Comparison of ENCODE assay signal across 8 cellular contexts in the genomic region with DNA sequence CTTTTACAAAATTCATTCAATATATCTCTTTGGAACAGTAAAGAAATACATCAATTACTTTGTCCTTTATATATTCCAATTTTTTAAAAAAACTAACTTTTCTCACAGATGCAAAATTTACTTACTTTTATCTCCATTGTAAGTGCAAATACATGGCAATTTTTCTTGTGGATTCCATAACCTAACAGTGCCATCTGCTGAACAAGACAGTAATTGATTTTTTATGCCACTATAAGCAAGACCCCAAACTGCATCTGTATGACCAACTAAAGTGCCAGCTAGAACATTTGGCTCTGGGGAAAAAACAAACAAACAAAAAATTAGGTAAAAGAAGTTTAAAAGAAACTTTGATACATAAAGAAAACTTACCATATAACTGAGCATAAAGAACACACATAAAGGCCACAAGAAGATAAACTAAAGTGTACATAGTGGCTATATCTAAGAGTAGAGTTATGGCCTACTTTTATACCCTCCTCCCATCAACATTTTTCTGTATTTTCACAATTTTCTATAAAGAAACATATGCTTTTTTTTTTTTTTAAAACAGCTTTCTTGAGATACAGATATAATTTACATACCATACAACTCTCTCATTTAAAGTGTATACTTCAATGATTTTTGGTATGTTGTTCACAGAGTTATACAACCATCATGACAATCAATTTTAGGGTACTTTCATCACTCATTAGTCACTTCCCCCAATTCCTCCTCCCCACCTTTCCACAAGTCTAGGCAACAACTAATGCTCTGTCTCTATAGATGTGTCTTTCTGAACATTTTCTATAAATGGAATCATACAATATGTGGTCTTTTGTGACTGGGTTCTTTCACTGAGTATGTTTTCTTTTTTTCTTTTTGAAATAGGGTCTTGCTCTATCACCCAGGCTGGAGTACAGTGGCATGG. TPM values are rescaled to one million over a fixed set of nuclear protein-coding genes. Genes with fewer than 3 reads are reported as not detected.
DNase-seq lines count a peak whose midpoint lies in the region; FAIRE-seq and TF ChIP-seq lines count a peak whose summit lies in the region.

No MANE protein-coding gene starts in this region.

- H3K9ac ChIP-seq in endothelial cell of umbilical vein (replicated peaks; ENCODE audit: extremely low read depth, insufficient read depth, low read length) = no peak overlapping the region

- H3K4me3 ChIP-seq in endothelial cell of umbilical vein (replicated peaks in 1 of 3; ENCODE audit: insufficient read depth in 1 of 3, low read depth in 1 of 3, low read length in 3 of 3) = no peak overlapping the region

- no peaks in the 10 kb centered on the region for H3K79me2 ChIP-seq in endothelial cell of umbilical vein (ENCODE audit: control insufficient read depth, insufficient read depth, low read length)

- intact Hi-C loops in endothelial cell of umbilical vein (cut with micrococcal nuclease) = loop anchor here (1.0 kb wide), 1 partner anchor 250 kb away; no protein-coding TSS in a partner anchor

- H4K20me1 ChIP-seq in endothelial cell of umbilical vein (replicated peaks; ENCODE audit: control insufficient read depth, extremely low read depth, insufficient read depth, low read length) = no peaks in the 10 kb centered on the region

- dilution Hi-C loops in endothelial cell of umbilical vein (cut with MboI; ENCODE audit: extremely low pct_ligation_motif_present, low sequenced_read_pairs) = no loop called here

- no peak overlapping the region for H2AFZ ChIP-seq in endothelial cell of umbilical vein (ENCODE audit: low read depth, low read length)

- no peak for FAIRE-seq in endothelial cell of umbilical vein (lab: Jason Lieb, UNC)

- no TSS peak for BruUV-seq in endothelial cell of umbilical vein (replicated peaks; lab: Mats Ljungman, UMichigan)

- POLR2A ChIA-PET in endothelial cell of umbilical vein (lab: Charles Lee) = no interaction called here

- no peaks in the 10 kb centered on the region for H3K9me1 ChIP-seq in endothelial cell of umbilical vein (replicated peaks; ENCODE audit: control insufficient read depth, extremely low read depth, insufficient read depth, low read length)

- no peaks in the 10 kb centered on the region for H3K9me3 ChIP-seq in endothelial cell of umbilical vein (replicated peaks; ENCODE audit: control insufficient read depth, insufficient read depth, low read length)

- TF ChIP-seq POLR2A in endothelial cell of umbilical vein (IDR thresholded peaks at IDR 0.05; ENCODE audit: low read depth, low read length) = no peak

- H3K36me3 ChIP-seq in endothelial cell of umbilical vein (ENCODE audit: control insufficient read depth in 2 of 2, extremely low read depth in 1 of 2, insufficient read depth in 2 of 2, low read length in 2 of 2) = peaks cover 2 to 15% of the 10 kb centered on the region in 2 experiments

- H3K4me1 ChIP-seq in endothelial cell of umbilical vein (ENCODE audit: control insufficient read depth, extremely low read depth, insufficient read depth, low read length) = no peaks in the 10 kb centered on the region

- no peak overlapping the region for H3K27ac ChIP-seq in endothelial cell of umbilical vein (ENCODE audit: insufficient read depth, low read depth, low read length)

- DNase-seq in NOMO-1 treated with DMSO at 0.1 percent for 48 hours (lab: John Stamatoyannopoulos, UW; ENCODE audit: unreplicated experiment) (peak; percentile 17), NOMO-1 treated with dmso at 0.1 percent for 144 hours (lab: John Stamatoyannopoulos, UW; ENCODE audit: unreplicated experiment) (no peak), NCI-H2227 treated with DMSO at 0.1 percent for 48 hours (lab: John Stamatoyannopoulos, UW) (peak; percentile 61), endothelial cell of umbilical vein (ENCODE audit: low read depth, low spot score) (peak; percentile 40), retina (peak; percentile 22), H4 (ENCODE audit: low spot score) (no peak), NCI-H1048 (lab: John Stamatoyannopoulos, UW) (no peak), NCI-H2029 (lab: John Stamatoyannopoulos, UW) (no peak)

- H3K4me2 ChIP-seq in endothelial cell of umbilical vein (ENCODE audit: insufficient read depth, low read length) = no peak overlapping the region

- peak in 1 of 2 donors; percentile 6 for TF ChIP-seq CTCF in endothelial cell of umbilical vein (IDR thresholded peaks at IDR 0.05; ENCODE audit: extremely low read depth in 1 of 2, insufficient read depth in 1 of 2, low read depth in 1 of 2, low read length in 2 of 2)

- CTCF ChIA-PET in endothelial cell of umbilical vein (lab: Charles Lee) = interaction anchor here (0.7 to 1.4 kb wide), 4 partner anchors 8 to 532 kb away, joined by 3 read pairs; no protein-coding TSS in a partner anchor

- no peaks in the 10 kb centered on the region for H3K27me3 ChIP-seq in endothelial cell of umbilical vein (ENCODE audit: control insufficient read depth in 2 of 2, insufficient read depth in 2 of 2, low read length in 2 of 2)

TF ChIP-seq in endothelial cell of umbilical vein, 7 proteins besides CTCF, POLR2A, EP300 and RAD21:
- TF ChIP-seq POLR2AphosphoS5 (IDR thresholded peaks at IDR 0.05; ENCODE audit: insufficient read depth, low read depth, low read length) (no peak), EZH2 (IDR thresholded peaks at IDR 0.05; ENCODE audit: borderline replicate concordance, low read depth, low read length, severe bottlenecking) (no peak)

RNA-seq across cellular contexts. Expression of gene COCH, which starts 32.6 kb away (rescaled TPM):
- total RNA-seq in endothelial cell of umbilical vein = 0.88 and 1.9 TPM in 2 replicates
- 0.60 and 0.87 TPM in 2 replicates for polyA plus RNA-seq in endothelial cell of umbilical vein
- polyA plus RNA-seq in endothelial cell of umbilical vein (2011; cell fraction: cytosol; rRNA removed) = 0.71 and 0.75 TPM in 2 replicates
- 0.80 and 0.97 TPM in 2 replicates for polyA plus RNA-seq in endothelial cell of umbilical vein (2011; cell fraction: nucleus; rRNA removed)
- 0.17 and 0.29 TPM in 2 replicates for polyA plus RNA-seq in endothelial cell of umbilical vein (2012)
- 1.1 and 1.9 TPM in 2 replicates for polyA minus RNA-seq in endothelial cell of umbilical vein
- not detected for polyA minus RNA-seq in endothelial cell of umbilical vein (2011; cell fraction: cytosol; rRNA and poly(A)+ RNA removed)
- 0.29 and 0.82 TPM in 2 replicates for polyA minus RNA-seq in endothelial cell of umbilical vein (2011; cell fraction: nucleus; rRNA and poly(A)+ RNA removed)
- not detected in 2 replicates for total RNA-seq in H4 (2014; rRNA removed; shearing (Covaris generic))

Comparison
In these comparisons a context has a peak if more than half of its experiments do, and no peak if none do; other contexts are left out.
1. DNase-seq: peak in NOMO-1 treated with DMSO at 0.1 percent for 48 hours (single experiment), NCI-H2227 treated with DMSO at 0.1 percent for 48 hours (single experiment), endothelial cell of umbilical vein (single experiment) and retina (single experiment); none in NOMO-1 treated with dmso at 0.1 percent for 144 hours (single experiment), H4 (single experiment), NCI-H1048 (single experiment) and NCI-H2029 (single experiment).